Comparison of ENCODE assay signal across 16 cellular contexts in the genomic region with DNA sequence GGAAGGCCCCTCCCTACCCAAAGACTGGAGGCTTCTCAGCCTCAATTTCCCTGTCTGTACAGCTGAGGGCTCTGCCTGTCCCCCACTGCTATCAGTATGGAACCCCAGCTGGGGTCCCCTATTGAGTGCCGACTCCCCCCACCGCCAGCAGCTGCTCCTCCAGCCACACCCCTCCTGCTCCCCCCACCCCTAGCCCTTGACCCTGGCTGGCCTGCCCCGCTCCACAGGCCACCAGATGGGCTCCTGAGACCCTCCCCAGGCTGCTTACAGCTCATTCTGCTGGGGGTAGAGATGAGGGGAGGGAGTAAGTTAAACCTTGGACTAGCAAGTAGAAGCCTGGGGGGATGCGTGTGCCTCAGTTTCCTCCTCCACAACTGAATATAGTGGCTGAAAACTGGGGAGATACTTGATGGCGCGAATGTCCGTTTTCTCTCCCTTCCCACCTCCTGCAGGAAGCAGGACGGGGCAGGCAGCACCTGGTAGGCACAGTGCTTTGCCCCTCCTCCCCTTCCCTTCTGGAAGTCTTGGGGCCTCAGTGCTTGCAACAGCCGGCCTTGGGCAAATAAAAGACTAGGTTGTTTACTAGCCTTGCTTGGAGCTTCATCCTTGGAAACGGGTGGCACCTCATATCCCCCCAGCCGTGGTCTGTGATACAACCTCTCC.
"Had no signal": no experiment of that assay in that cellular context is flagged by ENCODE, and none has a peak within 500 bp of the region (broad histone marks: within the 10 kb centered on the region; RNA-seq: fewer than 3 reads in every experiment).

No MANE protein-coding gene starts in this region.

- H3K27me3 ChIP-seq: testis had no signal

- H3K79me2 ChIP-seq: parathyroid adenoma had no signal

- DNase-seq: activated CD4-positive, alpha-beta memory T cell treated with anti-CD3 and anti-CD28 coated beads, Interleukin-2, amount 10 ng/mL, durations not matched to agents 7 days and 5 days; activated CD4-positive, alpha-beta T cell treated with anti-CD3 and anti-CD28 coated beads for 1 hour; activated gamma-delta T cell; activated T-cell treated with anti-CD3 and anti-CD28 coated beads, Interleukin-2, amount 50 U/mL, for 48 hours; retina; stimulated activated CD4-positive, alpha-beta T cell treated with anti-CD3 and anti-CD28 coated beads, Interleukin-4, amount 100 ng/mL, for 1 hour; stimulated activated CD8-positive, alpha-beta memory T cell treated with anti-CD3 and anti-CD28 coated beads, Interleukin-4, amount 100 ng/mL, for 48 hours; stimulated activated naive CD8-positive, alpha-beta T cell treated with anti-CD3 and anti-CD28 coated beads, Interleukin-15, Interleukin-2, amounts not matched to agents 100 U/mL and 50 U/mL, for 24 hours; testis had no signal

- H3K9me3 ChIP-seq: esophagus muscularis mucosa, left lung, testis had no signal

- H3K9me3 Mint-ChIP-seq: activated CD4-positive, alpha-beta memory T cell treated with anti-CD3 and anti-CD28 coated beads, Interleukin-2, amount 10 ng/mL, durations not matched to agents 7 days and 5 days; memory B cell; nephron; T-helper 2 cell treated with Interferon-gamma antibody and Interleukin-4, amounts not matched to agents 5 μg/mL and 100 μg/mL, for 36 hours had no signal

- H3K4me1 Mint-ChIP-seq: activated CD4-positive, alpha-beta memory T cell treated with anti-CD3 and anti-CD28 coated beads, Interleukin-2, amount 10 ng/mL, durations not matched to agents 7 days and 5 days had no signal

- H3K9ac ChIP-seq: parathyroid adenoma had no signal

- H3K4me3 Mint-ChIP-seq: activated CD4-positive, alpha-beta memory T cell treated with anti-CD3 and anti-CD28 coated beads, Interleukin-2, amount 10 ng/mL, durations not matched to agents 7 days and 5 days; activated naive CD8-positive, alpha-beta T cell; memory B cell; T-helper 2 cell treated with Interferon-gamma antibody and Interleukin-4, amounts not matched to agents 5 μg/mL and 100 μg/mL, for 36 hours had no signal

- H3K27ac ChIP-seq: esophagus muscularis mucosa, left lung, parathyroid adenoma, testis had no signal

- H3K27ac Mint-ChIP-seq: activated CD4-positive, alpha-beta memory T cell treated with anti-CD3 and anti-CD28 coated beads, Interleukin-2, amount 10 ng/mL, durations not matched to agents 7 days and 5 days; activated naive CD8-positive, alpha-beta T cell; memory B cell; nephron; T-helper 2 cell treated with Interferon-gamma antibody and Interleukin-4, amounts not matched to agents 5 μg/mL and 100 μg/mL, for 36 hours had no signal

- ATAC-seq: stimulated activated naive CD8-positive, alpha-beta T cell treated with anti-CD3 and anti-CD28 coated beads, Interleukin-15, Interleukin-2, amounts not matched to agents 100 U/mL and 50 U/mL, for 24 hours had no signal

- H3K4me1 ChIP-seq: esophagus muscularis mucosa, left lung, parathyroid adenoma, testis had no signal

- H3K4me3 ChIP-seq: esophagus muscularis mucosa, left lung, testis had no signal

- H3K27me3 Mint-ChIP-seq: activated CD4-positive, alpha-beta memory T cell treated with anti-CD3 and anti-CD28 coated beads, Interleukin-2, amount 10 ng/mL, durations not matched to agents 7 days and 5 days; activated naive CD8-positive, alpha-beta T cell; memory B cell had no signal

- H2AFZ ChIP-seq: parathyroid adenoma had no signal
